21 cellular contexts compared by ENCODE assay signal in genomic region chr16:49354991-49355390, GRCh38. TPM values are rescaled to one million over a fixed set of nuclear protein-coding genes. Genes with fewer than 3 reads are reported as not detected.
DNase-seq lines count a peak whose midpoint lies in the region; ATAC-seq and TF ChIP-seq lines count a peak whose summit lies in the region.
"Had no signal": no experiment of that assay in that cellular context is flagged by ENCODE, and none has a peak within 500 bp of the region (broad histone marks: within the 10 kb centered on the region; RNA-seq: fewer than 3 reads in every experiment).

No MANE protein-coding gene starts in this region.

- TF ChIP-seq CTCF in RWPE2 (IDR thresholded peaks at IDR 0.05; ENCODE audit: poor library complexity, severe bottlenecking): no peak
- TF ChIP-seq CTCF in GM10248 (IDR thresholded peaks at IDR 0.05; ENCODE audit: control extremely low read depth, extremely low read depth, low read depth, missing control alignments): no peak

- CTCF ChIA-PET in HEK293T (lab: Yijun Ruan, JAX): no interaction called here
- CTCF ChIA-PET in GM10248 (lab: Yijun Ruan, JAX): interaction anchor here (4.6 kb wide), 1 partner anchor 669 kb away, joined by 26 read pairs; no protein-coding TSS in a partner anchor

- H3K9me3 ChIP-seq in RWPE2 (ENCODE audit: severe bottlenecking): no peaks in the 10 kb centered on the region
- H3K9me3 ChIP-seq: A549; BE2C; BLaER1 treated with 17β-estradiol and CSF1 and Interleukin-3, amounts not matched to agents 10 nM and 100 nM had no signal

- no peak overlapping the region for H3K4me3 ChIP-seq in RWPE2 (ENCODE audit: severe bottlenecking)
- H3K4me3 ChIP-seq: A549; BLaER1 treated with 17β-estradiol and CSF1 and Interleukin-3, amounts not matched to agents 10 nM and 100 nM had no signal

- H3K27me3 ChIP-seq in RWPE2 (ENCODE audit: insufficient read depth, poor library complexity, severe bottlenecking): peaks cover 13% of the 10 kb centered on the region
- H3K27me3 ChIP-seq: BLaER1 treated with 17β-estradiol and CSF1 and Interleukin-3, amounts not matched to agents 10 nM and 100 nM had no signal

- no peaks in the 10 kb centered on the region for H3K36me3 ChIP-seq in RWPE2 (ENCODE audit: low read depth)
- H3K36me3 ChIP-seq: BE2C; BLaER1 treated with 17β-estradiol and CSF1 and Interleukin-3, amounts not matched to agents 10 nM and 100 nM had no signal

- H3K4me1 ChIP-seq in RWPE2 (ENCODE audit: insufficient read depth, poor library complexity, severe bottlenecking): no peaks in the 10 kb centered on the region
- H3K4me1 ChIP-seq: A549, BE2C had no signal

- ATAC-seq in RWPE2 (ENCODE audit: low read depth): no peak
- peak; percentile 12 for ATAC-seq in stimulated activated naive CD8-positive, alpha-beta T cell treated with anti-CD3 and anti-CD28 coated beads, Interleukin-15, Interleukin-2, amounts not matched to agents 100 U/mL and 50 U/mL, for 24 hours
- ATAC-seq: A549 had no signal

- DNase-seq in RWPE2 (ENCODE audit: low spot score) (peak; percentile 42), mesenteric fat pad (ENCODE audit: low spot score) (peak; percentile 73), HEK293T (ENCODE audit: extremely low spot score) (no peak), GM10248 (ENCODE audit: extremely low spot score) (no peak), HPDE6-E6E7 (ENCODE audit: extremely low spot score) (no peak)
- no peak for DNase-seq in stimulated activated naive CD8-positive, alpha-beta T cell treated with anti-CD3 and anti-CD28 coated beads, Interleukin-15, Interleukin-2, amounts not matched to agents 100 U/mL and 50 U/mL, for 24 hours
- DNase-seq: 8988T; ACHN; AML-193; BE2C; CD4-positive, alpha-beta T cell; CD8-positive, alpha-beta memory T cell; DMS 273 treated with DMSO at 0.1 percent for 48 hours; DMS79; EL; GDM1; GOT3; H7; HCEC 1CT had no signal

- POLR2A ChIA-PET in HEK293T (lab: Yijun Ruan, JAX): no interaction called here
- POLR2A ChIA-PET in GM10248 (lab: Yijun Ruan, JAX): no interaction called here

- no peak overlapping the region for H3K27ac ChIP-seq in RWPE2 (ENCODE audit: poor library complexity, severe bottlenecking)
- H3K27ac ChIP-seq: A549; BLaER1 treated with 17β-estradiol and CSF1 and Interleukin-3, amounts not matched to agents 10 nM and 100 nM had no signal

TF ChIP-seq in HEK293T, 16 proteins besides CTCF, POLR2A, EP300 and RAD21:
- no peak for TF ChIP-seq ARNT (IDR thresholded peaks at IDR 0.05)
- no peak for TF ChIP-seq NFRKB (IDR thresholded peaks at IDR 0.05)
- TF ChIP-seq FOXA1 (IDR thresholded peaks at IDR 0.05): no peak
- TF ChIP-seq SUZ12 (IDR thresholded peaks at IDR 0.05): no peak
- no peak for TF ChIP-seq FOXK2 (IDR thresholded peaks at IDR 0.05)
- TF ChIP-seq BHLHE40 (IDR thresholded peaks at IDR 0.05; ENCODE audit: borderline replicate concordance): no peak
- no peak for TF ChIP-seq HDGF (IDR thresholded peaks at IDR 0.05; ENCODE audit: borderline replicate concordance)
- TF ChIP-seq CTBP1 (IDR thresholded peaks at IDR 0.05; ENCODE audit: borderline replicate concordance): no peak
- TF ChIP-seq L3MBTL2 (conservative IDR thresholded peaks at IDR 0.05): no peak
- no peak for TF ChIP-seq FOXM1 (IDR thresholded peaks at IDR 0.05; ENCODE audit: borderline replicate concordance)
- TF ChIP-seq LEF1 (IDR thresholded peaks at IDR 0.05; ENCODE audit: borderline replicate concordance): no peak
- no peak for TF ChIP-seq ZNF384 (IDR thresholded peaks at IDR 0.05)
- no peak for TF ChIP-seq ELF4 (IDR thresholded peaks at IDR 0.05)
- TF ChIP-seq TARDBP (IDR thresholded peaks at IDR 0.05): no peak
- TF ChIP-seq PKNOX1 (IDR thresholded peaks at IDR 0.05): no peak
- TF ChIP-seq SP1 (IDR thresholded peaks at IDR 0.05): no peak

RNA-seq across cellular contexts. Expression of gene C16orf78, which starts 18.6 kb away (rescaled TPM):
- total RNA-seq in mesenteric fat pad: not detected
- total RNA-seq: CD4-positive, alpha-beta T cell; CD8-positive, alpha-beta memory T cell; H7 had no signal

Comparison
In these comparisons a context has a peak if more than half of its experiments do, and no peak if none do; other contexts are left out.
1. DNase-seq: peak in RWPE2 (single experiment) and mesenteric fat pad (single experiment); none in stimulated activated naive CD8-positive, alpha-beta T cell treated with anti-CD3 and anti-CD28 coated beads, Interleukin-15, Interleukin-2, amounts not matched to agents 100 U/mL and 50 U/mL, for 24 hours (single experiment), HEK293T (single experiment), GM10248 (single experiment) and HPDE6-E6E7 (single experiment).